ENCODE assay signal across 15 cellular contexts in the genomic region with DNA sequence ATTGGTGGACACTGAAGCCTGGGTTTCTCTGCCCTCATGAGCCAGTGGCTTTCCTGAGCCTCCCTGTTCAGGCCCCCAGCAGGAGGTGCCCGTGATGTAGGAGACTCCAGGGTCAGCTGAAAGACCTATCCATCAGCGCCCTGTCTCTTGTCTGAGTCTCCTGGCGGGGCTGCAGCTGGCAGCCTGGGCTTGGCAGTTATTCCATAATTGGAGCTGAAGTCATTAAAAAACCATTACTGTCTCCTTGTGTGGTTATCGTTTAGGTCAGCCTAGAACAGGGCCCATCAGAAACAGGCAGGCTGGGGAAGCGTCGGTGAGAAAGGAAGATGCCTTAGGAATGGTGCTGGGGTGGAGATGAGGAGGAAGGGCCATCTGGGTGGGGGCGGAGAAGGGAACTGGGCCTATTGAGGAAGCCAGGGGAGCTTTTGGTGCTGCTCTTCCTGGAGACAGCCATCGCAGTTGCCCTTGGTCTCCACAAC.
DNase-seq lines count a peak whose midpoint lies in the region; ATAC-seq and TF ChIP-seq lines count a peak whose summit lies in the region.
"Had no signal": no experiment of that assay in that cellular context is flagged by ENCODE, and none has a peak within 500 bp of the region (broad histone marks: within the 10 kb centered on the region; RNA-seq: fewer than 3 reads in every experiment).

No MANE protein-coding gene starts in this region.

- H3K4me3 ChIP-seq in fibroblast of mammary gland (ENCODE audit: control insufficient read depth, low read depth, low read length) = no peak overlapping the region
- H3K4me3 ChIP-seq: adrenal gland, hepatocyte, K562, ovary, SK-N-MC had no signal

- no peak for TF ChIP-seq CTCF in fibroblast of mammary gland (conservative IDR thresholded peaks at IDR 0.05; ENCODE audit: control insufficient read depth, insufficient read depth, low read depth, low read length)

- ATAC-seq in GM21360 (IDR thresholded peaks at IDR 0.05; ENCODE audit: unreplicated experiment) (no peak), HG03025 (IDR thresholded peaks at IDR 0.05; ENCODE audit: low FRiP score, unreplicated experiment) (no peak)
- ATAC-seq: K562 had no signal

- DNase-seq in NCI-H345 (lab: John Stamatoyannopoulos, UW) (peak; percentile 44), NCI-H345 treated with DMSO at 0.1 percent for 48 hours (lab: John Stamatoyannopoulos, UW; ENCODE audit: unreplicated experiment) (no peak), NCI-H748 (lab: John Stamatoyannopoulos, UW; ENCODE audit: unreplicated experiment) (peak; percentile 92), fibroblast of mammary gland (ENCODE audit: low read depth) (peak; percentile 23), SW480 (ENCODE audit: low spot score) (no peak)
- no peak for DNase-seq in central memory CD4-positive, alpha-beta T cell
- DNase-seq: activated CD4-positive, CD25-positive, alpha-beta regulatory T cell treated with anti-CD3 and anti-CD28 coated beads, Interleukin-2, amount 50 U/mL, for 72 hours; NCI-H524 treated with DMSO at 0.1 percent for 48 hours had no signal

Comparison
In these comparisons a context has a peak if more than half of its experiments do, and no peak if none do; other contexts are left out.
1. DNase-seq: peak in NCI-H345 (single experiment), NCI-H748 (single experiment) and fibroblast of mammary gland (single experiment); none in NCI-H345 treated with DMSO at 0.1 percent for 48 hours (single experiment), SW480 (single experiment) and central memory CD4-positive, alpha-beta T cell (single experiment).